In genomic region chr4:54661686-54662085, GRCh38 we compare ENCODE assay signal across 15 cellular contexts. TPM values are rescaled to one million over a fixed set of nuclear protein-coding genes. Genes with fewer than 3 reads are reported as not detected.
DNase-seq lines count a peak whose midpoint lies in the region; ATAC-seq and TF ChIP-seq lines count a peak whose summit lies in the region.
"Had no signal": no experiment of that assay in that cellular context is flagged by ENCODE, and none has a peak within 500 bp of the region (broad histone marks: within the 10 kb centered on the region; RNA-seq: fewer than 3 reads in every experiment).

No MANE protein-coding gene starts in this region.

- no peak overlapping the region for H4K8ac ChIP-seq in neuronal stem cell (ENCODE audit: low read depth, low read length)

- no peaks in the 10 kb centered on the region for H3K79me1 ChIP-seq in neuronal stem cell (ENCODE audit: low read depth, low read length)

- no peak overlapping the region for H2BK15ac ChIP-seq in neuronal stem cell (ENCODE audit: low read length)

- no peak overlapping the region for H3K4me3 ChIP-seq in PC-3 (ENCODE audit: low read length)
- no peak overlapping the region for H3K4me3 ChIP-seq in neuronal stem cell (ENCODE audit: low read length in 2 of 2)
- H3K4me3 ChIP-seq: left ventricle myocardium inferior had no signal

- ATAC-seq in CD4-positive, alpha-beta T cell (ENCODE audit: poor library complexity), result no peak
- ATAC-seq in PC-3 (no peak), GM21529 (IDR thresholded peaks at IDR 0.05; ENCODE audit: unreplicated experiment) (no peak)
- ATAC-seq: CD8-positive, alpha-beta T cell; gastroesophageal sphincter had no signal

- H2BK5ac ChIP-seq in neuronal stem cell (ENCODE audit: low read length), result no peak overlapping the region

- no CpG with 5 or more reads among the region's 4 CpGs for WGBS in neuronal stem cell (ENCODE audit: extremely low coverage in 2 of 2, insufficient read length in 2 of 2, insufficient replicate concordance in 1 of 2), 2 donors

- no peak overlapping the region for H2AFZ ChIP-seq in PC-3 (ENCODE audit: low read length)
- H2AFZ ChIP-seq in neuronal stem cell (ENCODE audit: low read length), result no peak overlapping the region

- H3K36me3 Mint-ChIP-seq in CD4-positive, alpha-beta T cell (ENCODE audit: low read depth), result no peaks in the 10 kb centered on the region
- H3K36me3 Mint-ChIP-seq: CD8-positive, alpha-beta T cell had no signal

- H3K27ac ChIP-seq in CD4-positive, alpha-beta T cell (ENCODE audit: low read depth, low read length), result no peak overlapping the region
- H3K27ac ChIP-seq in PC-3 (ENCODE audit: low read length) (peak overlapping the region; percentile 10; the same call in 1 of the 2 replicates), neuronal stem cell (replicated peaks; ENCODE audit: low read length) (no peak overlapping the region)
- H3K27ac ChIP-seq: left ventricle myocardium inferior had no signal

- no peak overlapping the region for H2BK120ac ChIP-seq in neuronal stem cell (ENCODE audit: low read depth, low read length)

- no peak overlapping the region for H3K27ac Mint-ChIP-seq in CD4-positive, alpha-beta T cell
- H3K27ac Mint-ChIP-seq: CD8-positive, alpha-beta T cell had no signal

- H3K18ac ChIP-seq in neuronal stem cell (ENCODE audit: low read length), result no peak overlapping the region

- POLR2A ChIA-PET in CD4-positive, alpha-beta T cell (lab: Charles Lee), result no interaction called here
- POLR2A ChIA-PET in PC-3 (lab: Charles Lee; ENCODE audit: unreplicated experiment), result no interaction called here

- DNase-seq in CD4-positive, alpha-beta T cell, result no peak
- DNase-seq in PC-3 (peak; percentile 79), dedifferentiated amniotic fluid mesenchymal stem cell (ENCODE audit: extremely low spot score) (peak; percentile 94), non-pigmented ciliary epithelial cell (ENCODE audit: low read depth) (peak; percentile 66), superior temporal gyrus (ENCODE audit: extremely low spot score) (no peak), neuronal stem cell (ENCODE audit: low spot score) (no peak), T-helper 2 cell (no peak)
- DNase-seq: activated CD4-positive, alpha-beta T cell treated with anti-CD3 and anti-CD28 coated beads for 48 hours; CD8-positive, alpha-beta T cell; left ventricle myocardium inferior; NCI-H1436 treated with DMSO at 0.1 percent for 48 hours; occipital lobe had no signal

- H3F3A ChIP-seq in PC-3 (ENCODE audit: low read length, unreplicated experiment), result no peaks in the 10 kb centered on the region

- no TSS peak for BruUV-seq in PC-3 (replicated peaks; lab: Mats Ljungman, UMichigan)

- intact Hi-C loops in CD4-positive, alpha-beta T cell (cut with DNase I, micrococcal nuclease), result no loop called here
- intact Hi-C loops in PC-3 (cut with micrococcal nuclease), result no loop called here

- no peak overlapping the region for H3K4ac ChIP-seq in neuronal stem cell (ENCODE audit: low read length)

- H3K4me1 Mint-ChIP-seq in CD4-positive, alpha-beta T cell (ENCODE audit: low read depth), result peaks cover 20% of the 10 kb centered on the region
- H3K4me1 Mint-ChIP-seq: central memory CD8-positive, alpha-beta T cell had no signal

- H3K36me3 ChIP-seq in PC-3 (ENCODE audit: low read depth, low read length) (no peaks in the 10 kb centered on the region), neuronal stem cell (replicated peaks in 1 of 2; ENCODE audit: control insufficient read depth in 2 of 2, insufficient read depth in 2 of 2, low read length in 2 of 2) (no peaks in the 10 kb centered on the region)
- H3K36me3 ChIP-seq: gastroesophageal sphincter, left ventricle myocardium inferior had no signal

- H3K27me3 ChIP-seq in CD4-positive, alpha-beta T cell (ENCODE audit: control insufficient read depth, insufficient read depth, low read length), result peaks cover 59% of the 10 kb centered on the region
- H3K27me3 ChIP-seq in PC-3 (ENCODE audit: low read length), result peaks cover 61% of the 10 kb centered on the region
- H3K27me3 ChIP-seq in neuronal stem cell (ENCODE audit: control insufficient read depth in 3 of 3, insufficient read depth in 3 of 3, low read depth in 1 of 3, low read length in 3 of 3), result peaks cover 0 to 49% (median 19%) of the 10 kb centered on the region in 3 experiments

- H3K79me2 ChIP-seq in PC-3 (ENCODE audit: low read length), result no peaks in the 10 kb centered on the region

- H3K14ac ChIP-seq in neuronal stem cell (ENCODE audit: low read length), result no peak overlapping the region

- CTCF ChIA-PET in CD4-positive, alpha-beta T cell (lab: Charles Lee), result no interaction called here
- CTCF ChIA-PET in PC-3 (lab: Charles Lee), result no interaction called here

- H3K4me2 ChIP-seq in PC-3 (ENCODE audit: low read length) (no peak overlapping the region), neuronal stem cell (ENCODE audit: insufficient read depth, low read length, poor library complexity, severe bottlenecking) (no peak overlapping the region)

- TF ChIP-seq CTCF in CD4-positive, alpha-beta T cell (IDR thresholded peaks at IDR 0.05), result no peak
- TF ChIP-seq CTCF in PC-3 (conservative IDR thresholded peaks at IDR 0.05; ENCODE audit: low read depth, low read length), result no peak

- H3K9me2 ChIP-seq in PC-3 (replicated peaks; ENCODE audit: low read length), result no peaks in the 10 kb centered on the region

- no peak overlapping the region for H2BK12ac ChIP-seq in neuronal stem cell (ENCODE audit: low read length)

- H2AK5ac ChIP-seq in neuronal stem cell (ENCODE audit: low read depth, low read length), result no peak overlapping the region

- H4K91ac ChIP-seq in neuronal stem cell (ENCODE audit: low read depth, low read length, poor library complexity), result no peak overlapping the region

- H4K20me1 ChIP-seq in PC-3 (ENCODE audit: low read length), result no peaks in the 10 kb centered on the region

- peaks cover 67% of the 10 kb centered on the region for H3K27me3 Mint-ChIP-seq in CD4-positive, alpha-beta T cell

- H3K9me3 Mint-ChIP-seq in CD4-positive, alpha-beta T cell, result no peaks in the 10 kb centered on the region
- H3K9me3 Mint-ChIP-seq: CD8-positive, alpha-beta T cell; central memory CD8-positive, alpha-beta T cell had no signal

- H3K4me1 ChIP-seq in PC-3 (ENCODE audit: insufficient read depth, low read length) (peaks cover 11% of the 10 kb centered on the region), neuronal stem cell (ENCODE audit: control insufficient read depth in 2 of 2, insufficient read depth in 1 of 2, low read depth in 1 of 2, low read length in 2 of 2) (peaks cover 5 to 10% of the 10 kb centered on the region in 2 donors)

- H3K23ac ChIP-seq in neuronal stem cell (ENCODE audit: low read depth, low read length, poor library complexity), result no peak overlapping the region

- H3K4me3 Mint-ChIP-seq in CD4-positive, alpha-beta T cell, result peak overlapping the region; percentile 11
- H3K4me3 Mint-ChIP-seq: CD8-positive, alpha-beta T cell; central memory CD8-positive, alpha-beta T cell had no signal

- no peak overlapping the region for H3K9ac ChIP-seq in PC-3 (ENCODE audit: low read length)
- H3K9ac ChIP-seq in neuronal stem cell (ENCODE audit: low read depth, low read length, poor library complexity), result no peak overlapping the region

- no peaks in the 10 kb centered on the region for H3K9me3 ChIP-seq in CD4-positive, alpha-beta T cell (ENCODE audit: control insufficient read depth, low read length)
- H3K9me3 ChIP-seq in PC-3 (ENCODE audit: low read length) (no peaks in the 10 kb centered on the region), neuronal stem cell (replicated peaks in 1 of 2; ENCODE audit: control insufficient read depth in 2 of 2, insufficient read depth in 1 of 2, low read depth in 1 of 2, low read length in 2 of 2) (no peaks in the 10 kb centered on the region)
- H3K9me3 ChIP-seq: gastroesophageal sphincter, left ventricle myocardium inferior had no signal

RNA-seq across cellular contexts. Expression of gene KIT, which starts 3.9 kb away (rescaled TPM):
- under 1 TPM; 0.05 to 0.36 TPM for total RNA-seq in CD4-positive, alpha-beta T cell
- total RNA-seq in PC-3 (2014; rRNA removed), result not detected in 2 replicates
- 8.3 TPM for polyA plus RNA-seq in neuronal stem cell (2013, experiment 1 of 2)
- polyA plus RNA-seq in neuronal stem cell (2013, experiment 2 of 2), result 8.3 TPM

Comparison
In these comparisons a context has a peak if more than half of its experiments do, and no peak if none do; other contexts are left out.
1. DNase-seq: peak in PC-3 (single experiment), dedifferentiated amniotic fluid mesenchymal stem cell (single experiment) and non-pigmented ciliary epithelial cell (single experiment); none in CD4-positive, alpha-beta T cell (0 of 10), superior temporal gyrus (single experiment), neuronal stem cell (single experiment) and T-helper 2 cell (0 of 5).